11 cellular contexts compared by ENCODE assay signal in genomic region chr6:34610819-34611477, GRCh38. TPM values are rescaled to one million over a fixed set of nuclear protein-coding genes. Genes with fewer than 3 reads are reported as not detected.
DNase-seq lines count a peak whose midpoint lies in the region; ATAC-seq and TF ChIP-seq lines count a peak whose summit lies in the region.
"Had no signal": no experiment of that assay in that cellular context is flagged by ENCODE, and none has a peak within 500 bp of the region (broad histone marks: within the 10 kb centered on the region; RNA-seq: fewer than 3 reads in every experiment).

No MANE protein-coding gene starts in this region.

- intact Hi-C loops in body of pancreas (cut with DNase I), result no loop called here

- 61 to 62% methylated on average over 4 of the region's 4 CpGs for WGBS in body of pancreas, 2 donors

- no peak for TF ChIP-seq CTCF in body of pancreas (IDR thresholded peaks at IDR 0.05)
- no peak for TF ChIP-seq CTCF in nephron progenitor cell (IDR thresholded peaks at IDR 0.05)

- H3K9me3 ChIP-seq in CD4-positive, CD25-positive, alpha-beta regulatory T cell (ENCODE audit: control insufficient read depth in 2 of 2, low read length in 2 of 2), result no peaks in the 10 kb centered on the region
- H3K9me3 ChIP-seq in body of pancreas, result no peaks in the 10 kb centered on the region
- H3K9me3 ChIP-seq: lower lobe of right lung had no signal

- no peaks in the 10 kb centered on the region for H3K27me3 ChIP-seq in CD4-positive, CD25-positive, alpha-beta regulatory T cell (ENCODE audit: control insufficient read depth, insufficient read depth, low read length)
- no peaks in the 10 kb centered on the region for H3K27me3 ChIP-seq in body of pancreas

- no peak for ATAC-seq in CD4-positive, CD25-positive, alpha-beta regulatory T cell (ENCODE audit: low read depth in 2 of 2)
- peak; percentile 64 for ATAC-seq in body of pancreas
- no peak for ATAC-seq in activated CD8-positive, alpha-beta memory T cell treated with anti-CD3 and anti-CD28 coated beads, Interleukin-2, amount 10 ng/mL, durations not matched to agents 7 days and 5 days
- ATAC-seq in activated T-cell treated with anti-CD3 and anti-CD28 coated beads, Interleukin-2, amount 50 U/mL, for 4 hours, result no peak

- H3K4me1 ChIP-seq in CD4-positive, CD25-positive, alpha-beta regulatory T cell (ENCODE audit: control insufficient read depth, insufficient read depth, low read length, poor library complexity, severe bottlenecking), result no peaks in the 10 kb centered on the region
- H3K4me1 ChIP-seq in body of pancreas, result peaks cover 14% of the 10 kb centered on the region

- peaks cover 4% of the 10 kb centered on the region for H3K36me3 Mint-ChIP-seq in CD4-positive, CD25-positive, alpha-beta regulatory T cell
- peaks cover 5% of the 10 kb centered on the region for H3K36me3 Mint-ChIP-seq in activated CD8-positive, alpha-beta memory T cell treated with anti-CD3 and anti-CD28 coated beads, Interleukin-2, amount 10 ng/mL, durations not matched to agents 7 days and 5 days
- peaks cover 10% of the 10 kb centered on the region for H3K36me3 Mint-ChIP-seq in activated T-cell treated with anti-CD3 and anti-CD28 coated beads, Interleukin-2, amount 50 U/mL, for 4 hours (ENCODE audit: insufficient read depth)
- peaks cover 24% of the 10 kb centered on the region for H3K36me3 Mint-ChIP-seq in nephron progenitor cell (ENCODE audit: low read depth)

- TF ChIP-seq POLR2A in body of pancreas (IDR thresholded peaks at IDR 0.05), result no peak

- CTCF ChIA-PET in activated CD8-positive, alpha-beta memory T cell treated with anti-CD3 and anti-CD28 coated beads, Interleukin-2, amount 10 ng/mL, durations not matched to agents 7 days and 5 days (lab: Charles Lee), result interaction anchor here (0.6 to 5.0 kb wide), 12 partner anchors 10 to 616 kb away, joined by 3 to 60 read pairs (median 4); partner anchors contain the start of genes ILRUN and SMIM29

- H3K4me3 ChIP-seq in CD4-positive, CD25-positive, alpha-beta regulatory T cell (ENCODE audit: low read depth, low read length), result no peak overlapping the region
- H3K4me3 ChIP-seq in body of pancreas, result no peak overlapping the region
- H3K4me3 ChIP-seq: coronary artery, lower lobe of right lung had no signal

- H3K4me3 Mint-ChIP-seq in CD4-positive, CD25-positive, alpha-beta regulatory T cell, result no peak overlapping the region
- no peak overlapping the region for H3K4me3 Mint-ChIP-seq in activated CD8-positive, alpha-beta memory T cell treated with anti-CD3 and anti-CD28 coated beads, Interleukin-2, amount 10 ng/mL, durations not matched to agents 7 days and 5 days
- H3K4me3 Mint-ChIP-seq in activated T-cell treated with anti-CD3 and anti-CD28 coated beads, Interleukin-2, amount 50 U/mL, for 4 hours, result no peak overlapping the region
- no peak overlapping the region for H3K4me3 Mint-ChIP-seq in nephron progenitor cell
- H3K4me3 Mint-ChIP-seq: activated CD4-positive, alpha-beta memory T cell treated with anti-CD3 and anti-CD28 coated beads for 36 hours had no signal

- H3K27ac Mint-ChIP-seq in CD4-positive, CD25-positive, alpha-beta regulatory T cell, result peak overlapping the region in 2 of 3 donors; percentile 13 to 60
- no peak overlapping the region for H3K27ac Mint-ChIP-seq in activated CD8-positive, alpha-beta memory T cell treated with anti-CD3 and anti-CD28 coated beads, Interleukin-2, amount 10 ng/mL, durations not matched to agents 7 days and 5 days
- no peak overlapping the region for H3K27ac Mint-ChIP-seq in nephron progenitor cell

- no peak overlapping the region for H3K27ac ChIP-seq in CD4-positive, CD25-positive, alpha-beta regulatory T cell (ENCODE audit: insufficient read depth, low read length, poor library complexity, severe bottlenecking)
- peak overlapping the region in 1 of 4 donors; percentile 34 for H3K27ac ChIP-seq in body of pancreas
- H3K27ac ChIP-seq: lower lobe of right lung had no signal

- no peaks in the 10 kb centered on the region for H3K27me3 Mint-ChIP-seq in CD4-positive, CD25-positive, alpha-beta regulatory T cell
- no peaks in the 10 kb centered on the region for H3K27me3 Mint-ChIP-seq in activated CD8-positive, alpha-beta memory T cell treated with anti-CD3 and anti-CD28 coated beads, Interleukin-2, amount 10 ng/mL, durations not matched to agents 7 days and 5 days
- no peaks in the 10 kb centered on the region for H3K27me3 Mint-ChIP-seq in activated T-cell treated with anti-CD3 and anti-CD28 coated beads, Interleukin-2, amount 50 U/mL, for 4 hours (ENCODE audit: low read depth)
- no peaks in the 10 kb centered on the region for H3K27me3 Mint-ChIP-seq in nephron progenitor cell (ENCODE audit: low read depth, poor library complexity)
- H3K27me3 Mint-ChIP-seq: activated CD4-positive, alpha-beta memory T cell treated with anti-CD3 and anti-CD28 coated beads for 36 hours had no signal

- peaks cover 31% of the 10 kb centered on the region for H3K36me3 ChIP-seq in CD4-positive, CD25-positive, alpha-beta regulatory T cell (ENCODE audit: control insufficient read depth, insufficient read depth, low read length)
- H3K36me3 ChIP-seq in body of pancreas (replicated peaks in 1 of 2; ENCODE audit: insufficient read depth in 1 of 2, low read depth in 2 of 2), result peaks cover 0 to 1% of the 10 kb centered on the region in 2 donors

- DNase-seq in CD4-positive, CD25-positive, alpha-beta regulatory T cell, result no peak
- peak; percentile 50 for DNase-seq in LoVo (ENCODE audit: low spot score)
- peak in 3 of 4 donors; percentile 18 to 51 (median 49) for DNase-seq in body of pancreas
- DNase-seq in myocyte (ENCODE audit: low read depth), result peak; percentile 18
- DNase-seq in activated CD8-positive, alpha-beta memory T cell treated with anti-CD3 and anti-CD28 coated beads, Interleukin-2, amount 10 ng/mL, durations not matched to agents 7 days and 5 days, result no peak
- DNase-seq in activated T-cell treated with anti-CD3 and anti-CD28 coated beads, Interleukin-2, amount 50 U/mL, for 4 hours, result no peak
- DNase-seq in DMS153 treated with DMSO at 0.1 percent for 48 hours (lab: John Stamatoyannopoulos, UW; ENCODE audit: unreplicated experiment), result no peak
- no peak for DNase-seq in nephron progenitor cell
- DNase-seq: activated CD4-positive, alpha-beta memory T cell treated with anti-CD3 and anti-CD28 coated beads for 36 hours; lower lobe of right lung had no signal

- H3K9me3 Mint-ChIP-seq in CD4-positive, CD25-positive, alpha-beta regulatory T cell, result no peaks in the 10 kb centered on the region
- no peaks in the 10 kb centered on the region for H3K9me3 Mint-ChIP-seq in activated CD8-positive, alpha-beta memory T cell treated with anti-CD3 and anti-CD28 coated beads, Interleukin-2, amount 10 ng/mL, durations not matched to agents 7 days and 5 days (ENCODE audit: low read depth)
- no peaks in the 10 kb centered on the region for H3K9me3 Mint-ChIP-seq in activated T-cell treated with anti-CD3 and anti-CD28 coated beads, Interleukin-2, amount 50 U/mL, for 4 hours
- H3K9me3 Mint-ChIP-seq in nephron progenitor cell, result no peaks in the 10 kb centered on the region
- H3K9me3 Mint-ChIP-seq: activated CD4-positive, alpha-beta memory T cell treated with anti-CD3 and anti-CD28 coated beads for 36 hours had no signal

- peaks cover 16 to 57% (median 25%) of the 10 kb centered on the region in 4 donors for H3K4me1 Mint-ChIP-seq in CD4-positive, CD25-positive, alpha-beta regulatory T cell
- peaks cover 19% of the 10 kb centered on the region for H3K4me1 Mint-ChIP-seq in activated CD8-positive, alpha-beta memory T cell treated with anti-CD3 and anti-CD28 coated beads, Interleukin-2, amount 10 ng/mL, durations not matched to agents 7 days and 5 days
- peaks cover 13% of the 10 kb centered on the region for H3K4me1 Mint-ChIP-seq in activated T-cell treated with anti-CD3 and anti-CD28 coated beads, Interleukin-2, amount 50 U/mL, for 4 hours (ENCODE audit: low read depth)
- H3K4me1 Mint-ChIP-seq in nephron progenitor cell, result peaks cover 8% of the 10 kb centered on the region

RNA-seq across cellular contexts. Expression of gene SPDEF, which starts 54.8 kb away (rescaled TPM):
- total RNA-seq in CD4-positive, CD25-positive, alpha-beta regulatory T cell, result 0.35 TPM
- not detected for polyA plus RNA-seq in CD4-positive, CD25-positive, alpha-beta regulatory T cell
- total RNA-seq in body of pancreas (not detected), myocyte (not detected in 2 replicates)
- polyA plus RNA-seq in myocyte (2012), result 0.09 TPM
- total RNA-seq in activated CD8-positive, alpha-beta memory T cell treated with anti-CD3 and anti-CD28 coated beads, Interleukin-2, amount 10 ng/mL, durations not matched to agents 7 days and 5 days, result under 1 TPM in 1 of 2 experiments, not detected in 1; 0.12 TPM
- under 1 TPM; 0.13 to 0.24 (median 0.14) TPM for total RNA-seq in activated T-cell treated with anti-CD3 and anti-CD28 coated beads, Interleukin-2, amount 50 U/mL, for 4 hours

Comparison
In these comparisons a context has a peak if more than half of its experiments do, and no peak if none do; other contexts are left out.
1. DNase-seq: peak in LoVo (single experiment), body of pancreas (3 of 4) and myocyte (single experiment); none in CD4-positive, CD25-positive, alpha-beta regulatory T cell (0 of 3), activated CD8-positive, alpha-beta memory T cell treated with anti-CD3 and anti-CD28 coated beads, Interleukin-2, amount 10 ng/mL, durations not matched to agents 7 days and 5 days (single experiment), activated T-cell treated with anti-CD3 and anti-CD28 coated beads, Interleukin-2, amount 50 U/mL, for 4 hours (single experiment), DMS153 treated with DMSO at 0.1 percent for 48 hours (single experiment) and nephron progenitor cell (single experiment).
2. H3K27ac Mint-ChIP-seq: peak in CD4-positive, CD25-positive, alpha-beta regulatory T cell (2 of 3); none in activated CD8-positive, alpha-beta memory T cell treated with anti-CD3 and anti-CD28 coated beads, Interleukin-2, amount 10 ng/mL, durations not matched to agents 7 days and 5 days (single experiment) and nephron progenitor cell (single experiment).